ENCODE assay signal across 9 cellular contexts in the genomic region with DNA sequence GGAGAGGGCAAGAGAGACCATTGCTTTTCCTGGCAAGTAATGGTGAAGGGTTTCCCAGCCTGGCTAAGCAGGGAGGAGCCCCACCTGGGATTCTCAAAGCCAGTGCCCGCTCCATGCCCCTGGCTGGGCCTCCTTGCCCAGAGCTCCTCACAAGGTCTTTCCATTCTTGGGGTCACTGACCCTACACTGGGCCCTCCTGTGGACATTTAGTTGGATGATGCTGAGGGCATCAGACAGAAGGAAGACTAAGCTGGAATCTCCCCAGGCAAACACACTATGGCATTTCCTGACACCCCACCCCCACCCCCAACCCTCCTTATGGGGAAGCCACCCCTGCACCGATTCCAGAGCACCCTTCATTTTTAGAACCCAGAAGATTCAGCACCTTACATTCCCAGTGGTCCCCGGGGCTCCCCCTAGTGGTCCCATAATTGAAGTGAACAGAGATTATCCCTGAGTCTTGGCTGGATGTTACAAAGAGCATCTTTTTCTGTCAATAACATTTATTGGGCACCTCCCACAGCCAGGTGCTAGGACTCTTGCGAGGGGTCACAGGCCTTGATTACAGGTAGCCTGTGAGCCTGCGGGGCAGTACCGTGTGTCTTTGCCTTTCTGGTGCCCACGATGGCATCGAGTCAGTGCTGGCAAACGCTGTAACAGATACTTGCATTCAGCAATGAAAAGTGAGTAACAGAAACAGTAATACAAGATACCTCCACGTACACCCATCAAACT.
DNase-seq lines count a peak whose midpoint lies in the region; ATAC-seq, FAIRE-seq and TF ChIP-seq lines count a peak whose summit lies in the region.
"Had no signal": no experiment of that assay in that cellular context is flagged by ENCODE, and none has a peak within 500 bp of the region (broad histone marks: within the 10 kb centered on the region; RNA-seq: fewer than 3 reads in every experiment).

No MANE protein-coding gene starts in this region.

- H3K4me1 ChIP-seq in A549 (no peaks in the 10 kb centered on the region), upper lobe of right lung (no peaks in the 10 kb centered on the region)

- TF ChIP-seq CTCF in A549 (IDR thresholded peaks at IDR 0.05) (peak; percentile 48; the same call in 2 of the 3 replicates), GM12864 (IDR thresholded peaks at IDR 0.05; ENCODE audit: low read depth, low read length, missing control alignments) (peak; percentile 78), WI38 (IDR thresholded peaks at IDR 0.05; ENCODE audit: low read depth, low read length) (peak; percentile 35), nephron (IDR thresholded peaks at IDR 0.05; ENCODE audit: unreplicated experiment in 3 of 3) (peak; percentile 53 to 71 (median 68)), upper lobe of right lung (IDR thresholded peaks at IDR 0.05) (peak; percentile 65)

- peak; percentile 72 to 83 for ATAC-seq in A549
- peak; percentile 66 for ATAC-seq in upper lobe of right lung
- ATAC-seq in HG03045 (IDR thresholded peaks at IDR 0.05; ENCODE audit: unreplicated experiment) = no peak

- no peak overlapping the region for H3K4me2 ChIP-seq in A549

- CTCF ChIA-PET in A549 (lab: Yijun Ruan, JAX) = interaction anchor here (0.9 to 2.2 kb wide), 9 partner anchors 9 to 1479 kb away, joined by 3 to 13 read pairs (median 3); no protein-coding TSS in a partner anchor

- peaks cover 37% of the 10 kb centered on the region for H3K4me1 Mint-ChIP-seq in nephron

- H3K27me3 ChIP-seq in upper lobe of right lung = no peaks in the 10 kb centered on the region

- H3K4me3 ChIP-seq in A549 (no peak overlapping the region), GM12864 (ENCODE audit: low read depth, low read length) (no peak overlapping the region), WI38 (ENCODE audit: low read depth, low read length) (no peak overlapping the region), upper lobe of right lung (no peak overlapping the region)

- peak; percentile 23 to 42 for DNase-seq in A549 (ENCODE audit: low read depth in 1 of 2, low spot score in 1 of 2)
- peak; percentile 16 for DNase-seq in GM12864 (ENCODE audit: low read depth)
- peak; percentile 55 to 77 (median 66) for DNase-seq in NCI-H1417 (lab: John Stamatoyannopoulos, UW)
- peak; percentile 26 to 59 for DNase-seq in erythroblast (lab: John Stamatoyannopoulos, UW)
- DNase-seq in upper lobe of right lung = no peak

- no peak for FAIRE-seq in A549 (lab: Jason Lieb, UNC)
- FAIRE-seq: endometrium had no signal

- no peak overlapping the region for H3K27ac ChIP-seq in A549
- no peak overlapping the region for H3K27ac ChIP-seq in upper lobe of right lung

- peaks cover 7% of the 10 kb centered on the region for H3K27me3 Mint-ChIP-seq in nephron (ENCODE audit: low read depth)

- intact Hi-C loops in upper lobe of right lung (cut with DNase I) = no loop called here

- POLR2A ChIA-PET in A549 (lab: Yijun Ruan, JAX) = no interaction called here

- WGBS in A549 (ENCODE audit: missing lambda C conversion rate) = 0% methylated on average over 2 of the region's 10 CpGs

- no peak for TF ChIP-seq EP300 in A549 (IDR thresholded peaks at IDR 0.05)

- H3K9me3 Mint-ChIP-seq in nephron = no peaks in the 10 kb centered on the region

- H3K9me3 ChIP-seq in A549 (no peaks in the 10 kb centered on the region), upper lobe of right lung (no peaks in the 10 kb centered on the region)

- H3K4me3 Mint-ChIP-seq in nephron = no peak overlapping the region

- H3K36me3 Mint-ChIP-seq in nephron (ENCODE audit: low read depth) = no peaks in the 10 kb centered on the region

- TF ChIP-seq RAD21 in A549 (conservative IDR thresholded peaks at IDR 0.05 in 1 of 2, IDR thresholded peaks at IDR 0.05 in 1 of 2) = peak; percentile 24 to 35; a peak in 1 of 5 replicates

- TF ChIP-seq POLR2A in A549 (IDR thresholded peaks at IDR 0.05; ENCODE audit: low read length) = no peak
- no peak for TF ChIP-seq POLR2A in erythroblast (IDR thresholded peaks at IDR 0.05; ENCODE audit: low read length)

- no peaks in the 10 kb centered on the region for H3K36me3 ChIP-seq in upper lobe of right lung

- peak overlapping the region; percentile 33 to 76 (median 34) for H3K27ac Mint-ChIP-seq in nephron

TF ChIP-seq in A549, 52 proteins besides CTCF, POLR2A, EP300 and RAD21:
- TF ChIP-seq, protein P1, sequence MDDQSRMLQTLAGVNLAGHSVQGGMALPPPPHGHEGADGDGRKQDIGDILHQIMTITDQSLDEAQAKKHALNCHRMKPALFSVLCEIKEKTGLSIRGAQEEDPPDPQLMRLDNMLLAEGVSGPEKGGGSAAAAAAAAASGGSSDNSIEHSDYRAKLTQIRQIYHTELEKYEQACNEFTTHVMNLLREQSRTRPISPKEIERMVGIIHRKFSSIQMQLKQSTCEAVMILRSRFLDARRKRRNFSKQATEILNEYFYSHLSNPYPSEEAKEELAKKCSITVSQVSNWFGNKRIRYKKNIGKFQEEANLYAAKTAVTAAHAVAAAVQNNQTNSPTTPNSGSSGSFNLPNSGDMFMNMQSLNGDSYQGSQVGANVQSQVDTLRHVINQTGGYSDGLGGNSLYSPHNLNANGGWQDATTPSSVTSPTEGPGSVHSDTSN (IDR thresholded peaks at IDR 0.05) = no peak
- peak; percentile 28; the same call in 2 of the 3 replicates for TF ChIP-seq SMC3 (IDR thresholded peaks at IDR 0.05)
- TF ChIP-seq MAFK (IDR thresholded peaks at IDR 0.05; ENCODE audit: partially characterized antibody) = no peak
